In genomic region chr19:2540251-2540645, GRCh38 we compare ENCODE assay signal across 11 cellular contexts.
DNase-seq lines count a peak whose midpoint lies in the region; ATAC-seq and TF ChIP-seq lines count a peak whose summit lies in the region.
"Had no signal": no experiment of that assay in that cellular context is flagged by ENCODE, and none has a peak within 500 bp of the region (broad histone marks: within the 10 kb centered on the region; RNA-seq: fewer than 3 reads in every experiment).

No MANE protein-coding gene starts in this region.

- H3K9ac ChIP-seq in NT2/D1 (ENCODE audit: insufficient read length, low read depth) = peak overlapping the region; percentile 67

- H3K27ac ChIP-seq in coronary artery (peak overlapping the region; percentile 97 to 98), mesodermal cell (ENCODE audit: low read depth, low read length, severe bottlenecking) (peak overlapping the region; percentile 99), thoracic aorta (peak overlapping the region; percentile 94 to 97)

- ATAC-seq in thoracic aorta (ENCODE audit: insufficient number of reproducible peaks, low FRiP score, low read depth) = peak; percentile 6

- H3K4me3 ChIP-seq in NT2/D1 (ENCODE audit: insufficient read length, low read depth) (no peak overlapping the region), coronary artery (peak overlapping the region; percentile 54), mesodermal cell (ENCODE audit: extremely low read depth, insufficient read depth, low read length, poor library complexity, severe bottlenecking) (peak overlapping the region; percentile 14), thoracic aorta (peak overlapping the region; percentile 55)

- H3K4me1 ChIP-seq in NT2/D1 (ENCODE audit: insufficient read depth, insufficient read length) (peaks cover 13% of the 10 kb centered on the region), mesodermal cell (ENCODE audit: control insufficient read depth, insufficient read depth, low read length, poor library complexity, severe bottlenecking) (peaks cover 50% of the 10 kb centered on the region), thoracic aorta (ENCODE audit: control insufficient read depth in 1 of 2, low read depth in 2 of 2) (peaks cover 38 to 52% of the 10 kb centered on the region in 2 donors)

- H3K36me3 ChIP-seq in NT2/D1 (ENCODE audit: insufficient read depth, insufficient read length, low read length) (no peaks in the 10 kb centered on the region), mesodermal cell (ENCODE audit: control insufficient read depth, insufficient read depth, low read length) (no peaks in the 10 kb centered on the region), thoracic aorta (no peaks in the 10 kb centered on the region)

- no peaks in the 10 kb centered on the region for H3K27me3 ChIP-seq in NT2/D1 (ENCODE audit: insufficient read depth, insufficient read length)
- no peaks in the 10 kb centered on the region for H3K27me3 ChIP-seq in thoracic aorta (replicated peaks; ENCODE audit: insufficient read depth)

- 53 to 69% methylated on average over 3 to 11 of the region's 12 CpGs for WGBS in mesodermal cell (ENCODE audit: insufficient coverage in 2 of 2), 2 experiments

- no peak for DNase-seq in NT2/D1 (ENCODE audit: low read depth, low spot score)
- no peak for DNase-seq in coronary artery (ENCODE audit: low spot score)
- no peak for DNase-seq in thoracic aorta (ENCODE audit: low spot score)
- DNase-seq in NCI-H524 treated with DMSO at 0.1 percent for 48 hours (lab: John Stamatoyannopoulos, UW) = no peak
- DNase-seq in SW480 (ENCODE audit: low spot score) = no peak
- DNase-seq in HCEC 1CT = no peak
- no peak for DNase-seq in activated CD4-positive, alpha-beta T cell treated with anti-CD3 and anti-CD28 coated beads, Interleukin-2, amount 50 U/mL, for 48 hours
- DNase-seq: effector CD4-positive, alpha-beta T cell; GF-D8; T-helper 1 cell had no signal

- H3K9me3 ChIP-seq in NT2/D1 (ENCODE audit: insufficient read depth, low read length) = peaks cover 7% of the 10 kb centered on the region; the same call in 1 of the 2 replicates
- H3K9me3 ChIP-seq in mesodermal cell (ENCODE audit: control insufficient read depth, low read length) = peaks cover 4% of the 10 kb centered on the region
- no peaks in the 10 kb centered on the region for H3K9me3 ChIP-seq in thoracic aorta

- TF ChIP-seq CTCF in coronary artery (IDR thresholded peaks at IDR 0.05) (no peak), thoracic aorta (IDR thresholded peaks at IDR 0.05) (no peak)
